ENCODE assay signal across 29 cellular contexts in the genomic region with DNA sequence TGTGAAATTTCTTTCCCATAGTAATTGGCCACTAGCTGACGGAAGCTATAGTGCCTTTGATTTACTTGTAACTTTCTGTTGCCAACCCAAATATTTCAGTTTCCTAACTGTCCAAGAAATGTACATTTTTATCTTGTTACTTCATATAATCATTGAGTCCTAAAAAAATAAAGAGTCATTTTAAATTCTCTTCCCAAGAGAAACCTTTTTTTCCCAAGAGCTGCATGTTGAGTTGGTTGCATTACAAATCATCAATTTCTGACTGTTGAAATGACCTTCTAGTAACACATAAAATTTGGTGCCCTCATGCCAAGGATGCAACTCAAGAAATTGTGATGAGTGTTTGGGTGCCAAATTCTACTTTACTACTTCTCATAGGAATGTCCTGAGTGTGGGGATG.
DNase-seq lines count a peak whose midpoint lies in the region; TF ChIP-seq lines count a peak whose summit lies in the region.
"Had no signal": no experiment of that assay in that cellular context is flagged by ENCODE, and none has a peak within 500 bp of the region (broad histone marks: within the 10 kb centered on the region; RNA-seq: fewer than 3 reads in every experiment).

No MANE protein-coding gene starts in this region.

- no peak overlapping the region for H3K4me3 ChIP-seq in AG04449 (ENCODE audit: low read depth, low read length)
- H3K4me3 ChIP-seq in GM23248: no peak overlapping the region
- H3K4me3 ChIP-seq in neural progenitor cell: no peak overlapping the region
- no peak overlapping the region for H3K4me3 ChIP-seq in right atrium auricular region
- H3K4me3 ChIP-seq: colonic mucosa, HAP-1, PC-9 had no signal

- no peak for TF ChIP-seq CTCF in AG04449 (IDR thresholded peaks at IDR 0.05; ENCODE audit: insufficient read depth, low read length, missing control alignments)
- no peak for TF ChIP-seq CTCF in chondrocyte (IDR thresholded peaks at IDR 0.05)
- TF ChIP-seq CTCF in neural progenitor cell (IDR thresholded peaks at IDR 0.05): no peak
- TF ChIP-seq CTCF in right atrium auricular region (IDR thresholded peaks at IDR 0.05): no peak

- H4K20me1 ChIP-seq in GM23248 (ENCODE audit: insufficient read depth) (no peaks in the 10 kb centered on the region), neural progenitor cell (ENCODE audit: low read depth) (no peaks in the 10 kb centered on the region)

- 46 to 60% methylated on average over 1 of the region's 1 CpG for WGBS in GM23248 (ENCODE audit: low coverage in 1 of 2, low lambda C conversion rate in 2 of 2, missing lambda C conversion rate in 2 of 2), 2 experiments

- in situ Hi-C loops in GM23248 (cut with MboI): no loop called here

- no peak overlapping the region for H3K27ac ChIP-seq in GM23248
- no peak overlapping the region for H3K27ac ChIP-seq in neural progenitor cell
- H3K27ac ChIP-seq in right atrium auricular region: no peak overlapping the region
- H3K27ac ChIP-seq: colonic mucosa, PC-9 had no signal

- H3K36me3 Mint-ChIP-seq in chondrocyte (ENCODE audit: low read depth): peaks cover 8% of the 10 kb centered on the region
- peaks cover 3% of the 10 kb centered on the region for H3K36me3 Mint-ChIP-seq in neural progenitor cell
- H3K36me3 Mint-ChIP-seq: activated CD8-positive, alpha-beta memory T cell treated with anti-CD3 and anti-CD28 coated beads, Interleukin-2, amount 10 ng/mL, durations not matched to agents 7 days and 5 days; CD4-positive, alpha-beta memory T cell had no signal

- POLR2A ChIA-PET in AG04449 (lab: Yijun Ruan, JAX): interaction anchor here (0.8 to 1.0 kb wide), 3 partner anchors 175 to 195 kb away, joined by 3 to 4 read pairs (median 3); no protein-coding TSS in a partner anchor

- peak overlapping the region; percentile 79 for H3K27ac Mint-ChIP-seq in chondrocyte (ENCODE audit: unreplicated experiment)
- H3K27ac Mint-ChIP-seq in neural progenitor cell: no peak overlapping the region
- H3K27ac Mint-ChIP-seq: activated CD8-positive, alpha-beta memory T cell treated with anti-CD3 and anti-CD28 coated beads, Interleukin-2, amount 10 ng/mL, durations not matched to agents 7 days and 5 days; B cell; CD4-positive, alpha-beta memory T cell; mesothelial cell of epicardium; naive thymus-derived CD4-positive, alpha-beta T cell; T-helper 17 cell had no signal

- H3K9me2 ChIP-seq in GM23248 (ENCODE audit: insufficient read depth): no peaks in the 10 kb centered on the region

- H3F3A ChIP-seq in GM23248 (ENCODE audit: insufficient read depth) (peaks cover 6% of the 10 kb centered on the region; the same call in 1 of the 2 replicates), neural progenitor cell (ENCODE audit: low read depth) (no peaks in the 10 kb centered on the region)

- H3K4me2 ChIP-seq in GM23248 (ENCODE audit: unreplicated experiment): no peak overlapping the region
- H3K4me2 ChIP-seq in neural progenitor cell: no peak overlapping the region
- H3K4me2 ChIP-seq: PC-9 had no signal

- H2AFZ ChIP-seq in GM23248 (no peak overlapping the region), neural progenitor cell (replicated peaks) (no peak overlapping the region)
- H2AFZ ChIP-seq: PC-9 had no signal

- H3K4me3 Mint-ChIP-seq in chondrocyte (ENCODE audit: unreplicated experiment) (no peak overlapping the region), neural progenitor cell (no peak overlapping the region)
- H3K4me3 Mint-ChIP-seq: activated CD8-positive, alpha-beta memory T cell treated with anti-CD3 and anti-CD28 coated beads, Interleukin-2, amount 10 ng/mL, durations not matched to agents 7 days and 5 days; B cell; CD4-positive, alpha-beta memory T cell; mesothelial cell of epicardium; naive thymus-derived CD4-positive, alpha-beta T cell; T-helper 17 cell had no signal

- H3K79me2 ChIP-seq in GM23248 (ENCODE audit: insufficient read depth) (no peaks in the 10 kb centered on the region), neural progenitor cell (ENCODE audit: low read depth) (no peaks in the 10 kb centered on the region)

- H3K36me3 ChIP-seq in GM23248 (ENCODE audit: low read depth): no peaks in the 10 kb centered on the region
- no peaks in the 10 kb centered on the region for H3K36me3 ChIP-seq in neural progenitor cell
- H3K36me3 ChIP-seq in right atrium auricular region: no peaks in the 10 kb centered on the region
- H3K36me3 ChIP-seq: colonic mucosa, HAP-1 had no signal

- peaks cover 7% of the 10 kb centered on the region; the same call in 1 of the 2 replicates for H3K4me1 ChIP-seq in GM23248 (ENCODE audit: insufficient read depth)
- no peaks in the 10 kb centered on the region for H3K4me1 ChIP-seq in neural progenitor cell
- H3K4me1 ChIP-seq in right atrium auricular region: peaks cover 0 to 6% of the 10 kb centered on the region in 2 donors
- H3K4me1 ChIP-seq: colonic mucosa, HAP-1 had no signal

- H3K27me3 Mint-ChIP-seq in chondrocyte (ENCODE audit: low read depth) (no peaks in the 10 kb centered on the region), neural progenitor cell (ENCODE audit: insufficient read depth, low read depth) (no peaks in the 10 kb centered on the region)
- H3K27me3 Mint-ChIP-seq: activated CD8-positive, alpha-beta memory T cell treated with anti-CD3 and anti-CD28 coated beads, Interleukin-2, amount 10 ng/mL, durations not matched to agents 7 days and 5 days; T-helper 17 cell had no signal

- DNase-seq in AG04449 (ENCODE audit: low read depth, low spot score): peak; percentile 89
- DNase-seq in GM23248: peak; percentile 76
- no peak for DNase-seq in chondrocyte (ENCODE audit: low spot score)
- DNase-seq in iris pigment epithelial cell (ENCODE audit: low read depth): peak; percentile 4
- no peak for DNase-seq in cerebellum (ENCODE audit: low spot score)
- DNase-seq in neural progenitor cell (ENCODE audit: low spot score): no peak
- no peak for DNase-seq in RKO (ENCODE audit: low spot score)
- no peak for DNase-seq in right atrium auricular region (ENCODE audit: low spot score)
- DNase-seq: activated CD8-positive, alpha-beta memory T cell treated with anti-CD3 and anti-CD28 coated beads, Interleukin-2, amount 10 ng/mL, durations not matched to agents 7 days and 5 days; activated gamma-delta T cell treated with Interleukin-2 at 50 U/mL for 16 hours; activated T-cell treated with anti-CD3 and anti-CD28 coated beads, Interleukin-2, amount 50 U/mL, for 48 hours; CD4-positive, alpha-beta memory T cell; colonic mucosa; effector CD8-positive, alpha-beta T cell; foreskin melanocyte; Karpas-422; kidney glomerular epithelial cell; naive thymus-derived CD4-positive, alpha-beta T cell; NCI-H1417 treated with DMSO at 0.1 percent for 48 hours; NCI-H2029 treated with DMSO at 0.1 percent for 48 hours; NCI-H2227 treated with DMSO at 0.1 percent for 48 hours; NCI-H526 treated with DMSO at 0.1 percent for 48 hours; nucleus accumbens; PC-9; stimulated activated naive CD4-positive, alpha-beta T cell; T-helper 17 cell had no signal

- H3K9ac ChIP-seq in GM23248 (no peak overlapping the region), neural progenitor cell (no peak overlapping the region)

- peaks cover 41% of the 10 kb centered on the region for H3K4me1 Mint-ChIP-seq in chondrocyte (ENCODE audit: low read depth)
- H3K4me1 Mint-ChIP-seq in neural progenitor cell: peaks cover 1% of the 10 kb centered on the region
- H3K4me1 Mint-ChIP-seq: activated CD8-positive, alpha-beta memory T cell treated with anti-CD3 and anti-CD28 coated beads, Interleukin-2, amount 10 ng/mL, durations not matched to agents 7 days and 5 days; B cell; CD4-positive, alpha-beta memory T cell; naive thymus-derived CD4-positive, alpha-beta T cell; T-helper 17 cell had no signal

- H3K9me3 Mint-ChIP-seq in chondrocyte (ENCODE audit: low read depth): peaks cover 13% of the 10 kb centered on the region
- peaks cover 25% of the 10 kb centered on the region for H3K9me3 Mint-ChIP-seq in neural progenitor cell

- CTCF ChIA-PET in AG04449 (lab: Yijun Ruan, JAX): interaction anchor here (0.8 to 1.1 kb wide), 2 partner anchors 18 to 21 kb away, joined by 3 read pairs; no protein-coding TSS in a partner anchor

- H3K9me3 ChIP-seq in GM23248 (ENCODE audit: low read depth) (no peaks in the 10 kb centered on the region), neural progenitor cell (ENCODE audit: low read depth) (no peaks in the 10 kb centered on the region), right atrium auricular region (peaks cover 0 to 5% of the 10 kb centered on the region in 2 donors)
- H3K9me3 ChIP-seq: colonic mucosa had no signal

- no peaks in the 10 kb centered on the region for H3K27me3 ChIP-seq in GM23248 (replicated peaks; ENCODE audit: insufficient read depth)
- no peaks in the 10 kb centered on the region for H3K27me3 ChIP-seq in neural progenitor cell
- no peaks in the 10 kb centered on the region for H3K27me3 ChIP-seq in right atrium auricular region
- H3K27me3 ChIP-seq: colonic mucosa had no signal

Comparison
In these comparisons a context has a peak if more than half of its experiments do, and no peak if none do; other contexts are left out.
1. DNase-seq: peak in AG04449 (single experiment), GM23248 (single experiment) and iris pigment epithelial cell (single experiment); none in chondrocyte (single experiment), cerebellum (single experiment), neural progenitor cell (single experiment), RKO (single experiment) and right atrium auricular region (single experiment).